In the genomic region with DNA sequence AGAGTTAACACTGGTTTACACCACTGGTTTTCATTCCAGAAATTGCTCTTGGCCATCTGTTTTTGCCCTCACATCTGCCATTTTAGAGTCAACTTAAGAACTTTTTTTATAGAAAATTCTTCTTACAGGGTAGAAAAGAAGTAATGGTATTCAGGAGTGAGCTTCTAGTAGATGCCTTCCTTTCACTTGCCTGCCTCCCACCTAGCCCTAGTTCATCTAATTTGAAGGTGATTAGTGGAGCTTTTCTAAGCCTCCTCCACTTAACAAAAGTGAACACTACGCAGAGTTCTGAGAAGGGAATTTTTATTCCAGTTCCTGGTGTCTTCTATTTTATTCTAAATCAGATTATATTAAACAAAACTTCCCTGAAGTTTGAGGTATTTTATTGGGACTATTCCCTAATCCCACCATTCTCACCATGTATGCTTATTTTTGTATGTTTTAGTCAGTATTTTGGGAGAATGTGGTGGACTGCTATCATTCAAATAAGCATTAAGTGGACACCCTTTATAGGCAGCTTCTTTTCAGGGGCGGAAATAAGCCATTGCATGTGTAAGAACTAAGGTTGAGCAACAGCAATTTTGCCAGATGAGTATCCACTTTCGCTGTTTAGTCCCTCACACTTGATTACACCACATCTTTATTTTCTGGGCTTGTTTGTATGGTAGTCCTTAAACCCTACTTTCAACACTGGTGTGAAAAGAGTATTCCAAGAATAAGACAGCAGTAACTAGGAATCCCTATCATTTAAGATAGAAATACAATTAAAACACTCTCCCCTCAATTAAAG, we compare ENCODE assay signal across 30 cellular contexts.
A peak's percentile ranks its signal among the peaks of the same experiment; 100 is the strongest.
DNase-seq lines count a peak whose midpoint lies in the region; TF ChIP-seq lines count a peak whose summit lies in the region.
"Had no signal": no experiment of that assay in that cellular context is flagged by ENCODE, and none has a peak within 500 bp of the region (broad histone marks: within the 10 kb centered on the region; RNA-seq: fewer than 3 reads in every experiment).

No MANE protein-coding gene starts in this region.

- DNase-seq in ELR (ENCODE audit: low read depth) = peak; percentile 3
- peak; percentile 75 for DNase-seq in MV-4-11 (lab: John Stamatoyannopoulos, UW)
- DNase-seq in choroid plexus epithelial cell (ENCODE audit: low read depth) = peak; percentile 31
- peak; percentile 21 for DNase-seq in neural progenitor cell (ENCODE audit: low spot score)
- DNase-seq in HK-2 (ENCODE audit: unreplicated experiment) = no peak
- DNase-seq in NCI-H510A treated with DMSO at 0.1 percent for 48 hours (lab: John Stamatoyannopoulos, UW) = no peak
- no peak for DNase-seq in dorsolateral prefrontal cortex
- DNase-seq: activated CD8-positive, alpha-beta T cell treated with anti-CD3 and anti-CD28 coated beads for 36 hours; activated gamma-delta T cell; activated naive CD8-positive, alpha-beta T cell treated with anti-CD3 and anti-CD28 coated beads, Interleukin-2, amount 50 U/mL, for 24 hours; activated T-cell treated with anti-CD3 and anti-CD28 coated beads for 4 hours; body of pancreas; Calu3; EL; hypothalamus; immature natural killer cell; Kasumi-1; naive B cell; NCI-H2029; NCI-H2227 treated with DMSO at 0.1 percent for 48 hours; NCI-H774; OCI-M1; psoas muscle; SK-N-SH; stimulated activated naive CD4-positive, alpha-beta T cell; T-helper 17 cell; upper lobe of right lung had no signal

- H3F3A ChIP-seq in neural progenitor cell (ENCODE audit: low read depth) = no peaks in the 10 kb centered on the region

- no peak overlapping the region for H2AFZ ChIP-seq in neural progenitor cell (replicated peaks)

- H3K27ac ChIP-seq in neural progenitor cell (no peak overlapping the region), dorsolateral prefrontal cortex (no peak overlapping the region)
- H3K27ac ChIP-seq: body of pancreas, epithelial cell of prostate, gastroesophageal sphincter, psoas muscle, suprapubic skin, upper lobe of right lung had no signal

- H3K4me1 ChIP-seq in neural progenitor cell = peaks cover 26% of the 10 kb centered on the region
- H3K4me1 ChIP-seq: body of pancreas, gastroesophageal sphincter, psoas muscle, suprapubic skin, upper lobe of right lung had no signal

- H3K9me3 ChIP-seq in neural progenitor cell (ENCODE audit: low read depth) = no peaks in the 10 kb centered on the region
- H3K9me3 ChIP-seq: body of pancreas, gastroesophageal sphincter, psoas muscle, SK-N-SH, suprapubic skin, upper lobe of right lung had no signal

- no peaks in the 10 kb centered on the region for H3K36me3 ChIP-seq in neural progenitor cell
- H3K36me3 ChIP-seq: gastroesophageal sphincter, suprapubic skin, upper lobe of right lung had no signal

- no peaks in the 10 kb centered on the region for H3K79me2 ChIP-seq in neural progenitor cell (ENCODE audit: low read depth)

- peaks cover 2% of the 10 kb centered on the region for H3K9me3 Mint-ChIP-seq in neural progenitor cell
- H3K9me3 Mint-ChIP-seq: activated CD8-positive, alpha-beta T cell treated with anti-CD3 and anti-CD28 coated beads for 36 hours; activated naive CD8-positive, alpha-beta T cell treated with anti-CD3 and anti-CD28 coated beads, Interleukin-2, amount 50 U/mL, for 24 hours had no signal

- no peak overlapping the region for H3K4me3 ChIP-seq in choroid plexus epithelial cell (ENCODE audit: low read depth, low read length)
- H3K4me3 ChIP-seq in neural progenitor cell = no peak overlapping the region
- no peak overlapping the region for H3K4me3 ChIP-seq in dorsolateral prefrontal cortex
- H3K4me3 ChIP-seq: body of pancreas, gastroesophageal sphincter, psoas muscle, suprapubic skin, upper lobe of right lung had no signal

- no peak for TF ChIP-seq CTCF in choroid plexus epithelial cell (conservative IDR thresholded peaks at IDR 0.05; ENCODE audit: low read depth, low read length)
- no peak for TF ChIP-seq CTCF in neural progenitor cell (IDR thresholded peaks at IDR 0.05)
- no peak for TF ChIP-seq CTCF in dorsolateral prefrontal cortex (IDR thresholded peaks at IDR 0.05 in 54 of 56, conservative IDR thresholded peaks at IDR 0.05 in 2 of 56; ENCODE audit: low read depth in 1 of 56, partially characterized antibody in 56 of 56)

- H3K4me3 Mint-ChIP-seq in neural progenitor cell = no peak overlapping the region
- H3K4me3 Mint-ChIP-seq: activated CD8-positive, alpha-beta T cell treated with anti-CD3 and anti-CD28 coated beads for 36 hours; activated naive CD8-positive, alpha-beta T cell treated with anti-CD3 and anti-CD28 coated beads, Interleukin-2, amount 50 U/mL, for 24 hours; immature natural killer cell; naive B cell; T-helper 17 cell had no signal

- H3K9ac ChIP-seq in neural progenitor cell = no peak overlapping the region
- H3K9ac ChIP-seq: SK-N-SH had no signal

- intact Hi-C loops in dorsolateral prefrontal cortex (cut with DNase I) = no loop called here

- H4K20me1 ChIP-seq in neural progenitor cell (ENCODE audit: low read depth) = no peaks in the 10 kb centered on the region

- no peaks in the 10 kb centered on the region for H3K27me3 ChIP-seq in neural progenitor cell
- H3K27me3 ChIP-seq in dorsolateral prefrontal cortex = no peaks in the 10 kb centered on the region
- H3K27me3 ChIP-seq: body of pancreas, gastroesophageal sphincter, suprapubic skin, upper lobe of right lung had no signal

- no peak overlapping the region for H3K4me2 ChIP-seq in neural progenitor cell
- H3K4me2 ChIP-seq: SK-N-SH had no signal

- no peaks in the 10 kb centered on the region for H3K27me3 Mint-ChIP-seq in neural progenitor cell (ENCODE audit: insufficient read depth, low read depth)

- H3K4me1 Mint-ChIP-seq in neural progenitor cell = peaks cover 19% of the 10 kb centered on the region
- H3K4me1 Mint-ChIP-seq: activated naive CD8-positive, alpha-beta T cell treated with anti-CD3 and anti-CD28 coated beads, Interleukin-2, amount 50 U/mL, for 24 hours; immature natural killer cell; naive B cell; T-helper 17 cell had no signal

- peaks cover 1% of the 10 kb centered on the region for H3K36me3 Mint-ChIP-seq in neural progenitor cell
- H3K36me3 Mint-ChIP-seq: naive B cell had no signal

- H3K27ac Mint-ChIP-seq in neural progenitor cell = no peak overlapping the region
- H3K27ac Mint-ChIP-seq: activated CD8-positive, alpha-beta T cell treated with anti-CD3 and anti-CD28 coated beads for 36 hours; activated naive CD8-positive, alpha-beta T cell treated with anti-CD3 and anti-CD28 coated beads, Interleukin-2, amount 50 U/mL, for 24 hours; immature natural killer cell; naive B cell; T-helper 17 cell had no signal

Comparison
In these comparisons a context has a peak if more than half of its experiments do, and no peak if none do; other contexts are left out.
1. DNase-seq: peak in ELR (single experiment), MV-4-11 (single experiment), choroid plexus epithelial cell (single experiment) and neural progenitor cell (single experiment); none in HK-2 (single experiment), NCI-H510A treated with DMSO at 0.1 percent for 48 hours (single experiment) and dorsolateral prefrontal cortex (0 of 10).